In genomic region chr15:35777016-35777415, GRCh38 we compare ENCODE assay signal across 12 cellular contexts.
"Had no signal": no experiment of that assay in that cellular context is flagged by ENCODE, and none has a peak within 500 bp of the region (broad histone marks: within the 10 kb centered on the region; RNA-seq: fewer than 3 reads in every experiment).

No MANE protein-coding gene starts in this region.

- DNase-seq: activated CD4-positive, alpha-beta memory T cell treated with anti-CD3 and anti-CD28 coated beads for 36 hours; activated CD4-positive, alpha-beta T cell treated with anti-CD3 and anti-CD28 coated beads for 36 hours; activated effector memory CD4-positive, alpha-beta T cell treated with anti-CD3 and anti-CD28 coated beads, Interleukin-2, amount 50 U/mL, for 16 hours; activated T-cell treated with anti-CD3 and anti-CD28 coated beads, Interleukin-2, amount 50 U/mL, for 4 hours; adrenal gland; hippocampal formation; sigmoid colon; stimulated activated CD4-positive, alpha-beta T cell treated with anti-CD3 and anti-CD28 coated beads, Interleukin-2, amount 100 ng/mL, for 24 hours; stomach; testis; upper lobe of left lung had no signal

- ATAC-seq: activated CD4-positive, alpha-beta T cell treated with anti-CD3 and anti-CD28 coated beads for 36 hours; activated T-cell treated with anti-CD3 and anti-CD28 coated beads, Interleukin-2, amount 50 U/mL, for 4 hours; left lobe of liver had no signal
